In the genomic region with DNA sequence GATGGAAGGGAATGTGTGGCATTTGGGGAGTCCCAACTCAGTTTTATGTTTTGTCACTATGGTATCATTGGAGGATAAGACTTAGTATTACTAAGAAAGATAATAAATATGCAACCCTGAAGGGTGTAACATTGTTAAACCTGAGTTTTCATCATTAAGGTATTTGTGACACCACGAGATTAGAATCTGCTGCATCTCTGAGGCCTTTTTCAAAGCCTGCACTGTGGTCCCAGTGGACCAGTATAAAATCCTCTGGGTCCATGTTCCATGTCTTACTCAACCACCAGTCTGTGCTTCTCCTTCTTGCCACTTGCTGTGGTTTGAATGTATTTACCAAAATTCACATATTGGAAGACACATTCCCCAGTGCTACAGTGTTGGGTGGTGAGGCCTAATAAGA, we compare ENCODE assay signal across 13 cellular contexts.
A peak's percentile ranks its signal among the peaks of the same experiment; 100 is the strongest.
DNase-seq lines count a peak whose midpoint lies in the region; TF ChIP-seq lines count a peak whose summit lies in the region.
"Had no signal": no experiment of that assay in that cellular context is flagged by ENCODE, and none has a peak within 500 bp of the region (broad histone marks: within the 10 kb centered on the region; RNA-seq: fewer than 3 reads in every experiment).

No MANE protein-coding gene starts in this region.

- H3K9me3 ChIP-seq in GM23248 (ENCODE audit: low read depth) (no peaks in the 10 kb centered on the region), Loucy (ENCODE audit: insufficient read depth, low read depth, low read length) (no peaks in the 10 kb centered on the region), trophoblast cell (ENCODE audit: insufficient read depth, low read depth, low read length) (no peaks in the 10 kb centered on the region), tibial nerve (peaks cover 0 to 4% (median 0%) of the 10 kb centered on the region in 4 donors)
- H3K9me3 ChIP-seq: BE2C had no signal

- H3K4me2 ChIP-seq in GM23248 (ENCODE audit: unreplicated experiment) (no peak overlapping the region), Loucy (ENCODE audit: low read depth, low read length, poor library complexity, severe bottlenecking) (no peak overlapping the region), trophoblast cell (ENCODE audit: low read length) (no peak overlapping the region)

- H3K27ac ChIP-seq in GM23248, result peak overlapping the region; percentile 59
- peak overlapping the region; percentile 85 for H3K27ac ChIP-seq in brain microvascular endothelial cell
- H3K27ac ChIP-seq in trophoblast cell (ENCODE audit: low read depth, low read length), result no peak overlapping the region
- H3K27ac ChIP-seq in tibial nerve, result no peak overlapping the region
- H3K27ac ChIP-seq: C4-2B had no signal

- H3K14ac ChIP-seq in trophoblast cell (ENCODE audit: low read length), result no peak overlapping the region

- H3K27ac Mint-ChIP-seq in mesothelial cell of epicardium, result no peak overlapping the region
- H3K27ac Mint-ChIP-seq: CD4-positive, alpha-beta memory T cell had no signal

- H3K79me2 ChIP-seq in GM23248 (ENCODE audit: insufficient read depth), result no peaks in the 10 kb centered on the region
- no peaks in the 10 kb centered on the region for H3K79me2 ChIP-seq in Loucy (ENCODE audit: insufficient read depth, low read length)
- no peaks in the 10 kb centered on the region for H3K79me2 ChIP-seq in trophoblast cell (ENCODE audit: control insufficient read depth, insufficient read depth, low read length, poor library complexity)

- H2BK12ac ChIP-seq in trophoblast cell (ENCODE audit: low read length), result no peak overlapping the region

- WGBS in GM23248 (ENCODE audit: low coverage in 1 of 2, low lambda C conversion rate in 2 of 2, missing lambda C conversion rate in 2 of 2), 2 experiments, result 47 to 60% methylated on average over 1 of the region's 1 CpG
- WGBS in trophoblast cell (ENCODE audit: extremely low coverage, insufficient coverage, insufficient read length), result no CpG with 5 or more reads among the region's 1 CpG
- WGBS in tibial nerve, 2 donors, result 86 to 88% methylated on average over 1 of the region's 1 CpG

- TF ChIP-seq EP300 in tibial nerve (IDR thresholded peaks at IDR 0.05), result no peak

- no peak overlapping the region for H4K8ac ChIP-seq in trophoblast cell (ENCODE audit: low read depth, low read length)

- no peak overlapping the region for H2AFZ ChIP-seq in GM23248
- H2AFZ ChIP-seq in Loucy (ENCODE audit: low read length), result peak overlapping the region; percentile 8; the same call in 1 of the 2 replicates
- H2AFZ ChIP-seq in trophoblast cell (ENCODE audit: insufficient read depth, low read length, poor library complexity), result no peak overlapping the region

- no peaks in the 10 kb centered on the region for H3K9me2 ChIP-seq in GM23248 (ENCODE audit: insufficient read depth)
- no peaks in the 10 kb centered on the region for H3K9me2 ChIP-seq in Loucy (replicated peaks; ENCODE audit: low read depth, low read length)

- no peak overlapping the region for H4K91ac ChIP-seq in trophoblast cell (ENCODE audit: low read depth, low read length)

- no peaks in the 10 kb centered on the region for H3K79me1 ChIP-seq in trophoblast cell (ENCODE audit: low read length)

- no peak overlapping the region for H2BK5ac ChIP-seq in trophoblast cell (ENCODE audit: low read depth, low read length, poor library complexity)

- in situ Hi-C loops in GM23248 (cut with MboI), result no loop called here
- in situ Hi-C loops in brain microvascular endothelial cell (cut with HindIII; ENCODE audit: low pct_ligation_motif_present, low sequenced_read_pairs), result no loop called here

- no peaks in the 10 kb centered on the region for H3K27me3 Mint-ChIP-seq in mesothelial cell of epicardium (ENCODE audit: low read depth)
- H3K27me3 Mint-ChIP-seq: CD4-positive, alpha-beta memory T cell had no signal

- peaks cover 5% of the 10 kb centered on the region for H3K9me3 Mint-ChIP-seq in mesothelial cell of epicardium

- H3K4me3 Mint-ChIP-seq in mesothelial cell of epicardium, result no peak overlapping the region
- H3K4me3 Mint-ChIP-seq: CD4-positive, alpha-beta memory T cell had no signal

- H4K20me1 ChIP-seq in GM23248 (ENCODE audit: insufficient read depth) (no peaks in the 10 kb centered on the region), Loucy (ENCODE audit: insufficient read depth, low read length, poor library complexity, severe bottlenecking) (no peaks in the 10 kb centered on the region)

- no peak overlapping the region for H3K4me3 ChIP-seq in GM23248
- H3K4me3 ChIP-seq in Loucy (ENCODE audit: low read length, poor library complexity, severe bottlenecking), result no peak overlapping the region
- no peak overlapping the region for H3K4me3 ChIP-seq in brain microvascular endothelial cell (ENCODE audit: low read depth, low read length)
- H3K4me3 ChIP-seq in trophoblast cell (ENCODE audit: low read depth, low read length), result no peak overlapping the region
- H3K4me3 ChIP-seq in tibial nerve, result no peak overlapping the region
- H3K4me3 ChIP-seq in H7 (ENCODE audit: insufficient read depth, low read depth, low read length), result no peak overlapping the region

- H3K9ac ChIP-seq in GM23248, result no peak overlapping the region
- H3K9ac ChIP-seq in Loucy (ENCODE audit: low read depth, low read length, poor library complexity, severe bottlenecking), result no peak overlapping the region
- no peak overlapping the region for H3K9ac ChIP-seq in trophoblast cell (ENCODE audit: low read length)

- H2BK120ac ChIP-seq in trophoblast cell (ENCODE audit: insufficient read depth, low read length, poor library complexity), result no peak overlapping the region

- H4K12ac ChIP-seq in trophoblast cell (ENCODE audit: low read depth, low read length), result no peak overlapping the region

- H3K4me1 ChIP-seq in GM23248 (ENCODE audit: insufficient read depth) (peaks cover 23% of the 10 kb centered on the region), Loucy (ENCODE audit: insufficient read depth, low read length, poor library complexity, severe bottlenecking) (peaks cover 26% of the 10 kb centered on the region), trophoblast cell (ENCODE audit: control insufficient read depth in 1 of 2, insufficient read depth in 2 of 2, low read length in 2 of 2) (no peaks in the 10 kb centered on the region), tibial nerve (no peaks in the 10 kb centered on the region)
- H3K4me1 ChIP-seq: BE2C had no signal

- no peaks in the 10 kb centered on the region for H3K36me3 ChIP-seq in GM23248 (ENCODE audit: low read depth)
- H3K36me3 ChIP-seq in Loucy (ENCODE audit: insufficient read depth, low read length), result no peaks in the 10 kb centered on the region
- no peaks in the 10 kb centered on the region for H3K36me3 ChIP-seq in brain microvascular endothelial cell (replicated peaks)
- H3K36me3 ChIP-seq in trophoblast cell (ENCODE audit: control insufficient read depth in 1 of 2, insufficient read depth in 2 of 2, low read length in 2 of 2), result no peaks in the 10 kb centered on the region
- H3K36me3 ChIP-seq in tibial nerve, result no peaks in the 10 kb centered on the region
- no peaks in the 10 kb centered on the region for H3K36me3 ChIP-seq in H7 (replicated peaks; ENCODE audit: control insufficient read depth, insufficient read depth, low read length)
- H3K36me3 ChIP-seq: BE2C had no signal

- H2AK5ac ChIP-seq in trophoblast cell (ENCODE audit: low read length), result no peak overlapping the region

- TF ChIP-seq CTCF in Loucy (conservative IDR thresholded peaks at IDR 0.05; ENCODE audit: low read length), result no peak
- TF ChIP-seq CTCF in brain microvascular endothelial cell (IDR thresholded peaks at IDR 0.05; ENCODE audit: low read depth, low read length, missing control alignments), result no peak
- TF ChIP-seq CTCF in mesothelial cell of epicardium (IDR thresholded peaks at IDR 0.05; ENCODE audit: unreplicated experiment), result no peak
- no peak for TF ChIP-seq CTCF in tibial nerve (IDR thresholded peaks at IDR 0.05)

- no peak overlapping the region for H3K4ac ChIP-seq in trophoblast cell (ENCODE audit: low read depth, low read length)

- DNase-seq in GM23248 (peak; percentile 67), brain microvascular endothelial cell (peak; percentile 47), trophoblast cell (peak; percentile 48 to 85), mesothelial cell of epicardium (ENCODE audit: low spot score in 2 of 2, unreplicated experiment in 2 of 2) (no peak), tibial nerve (ENCODE audit: low spot score in 2 of 2) (no peak), H7 (no peak)
- DNase-seq: BE2C; CD4-positive, alpha-beta memory T cell; DMS79; EL; GDM1 had no signal

- H3K36me3 Mint-ChIP-seq in mesothelial cell of epicardium, result no peaks in the 10 kb centered on the region
- H3K36me3 Mint-ChIP-seq: CD4-positive, alpha-beta memory T cell had no signal

- peaks cover 8% of the 10 kb centered on the region for H3K4me1 Mint-ChIP-seq in mesothelial cell of epicardium
- H3K4me1 Mint-ChIP-seq: CD4-positive, alpha-beta memory T cell had no signal

- H3K27me3 ChIP-seq in GM23248 (replicated peaks; ENCODE audit: insufficient read depth) (no peaks in the 10 kb centered on the region), Loucy (ENCODE audit: insufficient read depth, low read length, poor library complexity, severe bottlenecking) (no peaks in the 10 kb centered on the region), brain microvascular endothelial cell (replicated peaks) (no peaks in the 10 kb centered on the region), trophoblast cell (ENCODE audit: insufficient read depth, low read length) (no peaks in the 10 kb centered on the region), tibial nerve (no peaks in the 10 kb centered on the region), H7 (ENCODE audit: control insufficient read depth, insufficient read depth, low read length) (no peaks in the 10 kb centered on the region)
- H3K27me3 ChIP-seq: BE2C had no signal

- H3F3A ChIP-seq in GM23248 (ENCODE audit: insufficient read depth), result peaks cover 14% of the 10 kb centered on the region; the same call in 1 of the 2 replicates
- no peaks in the 10 kb centered on the region for H3F3A ChIP-seq in Loucy (ENCODE audit: low read depth)

- H3K23ac ChIP-seq in trophoblast cell (ENCODE audit: low read length), result no peak overlapping the region

- TF ChIP-seq POLR2A in tibial nerve (IDR thresholded peaks at IDR 0.05), result no peak

- H3K18ac ChIP-seq in trophoblast cell (ENCODE audit: low read length), result no peak overlapping the region

Comparison
In these comparisons a context has a peak if more than half of its experiments do, and no peak if none do; other contexts are left out.
1. DNase-seq: peak in GM23248 (single experiment), brain microvascular endothelial cell (single experiment) and trophoblast cell (2 of 2); none in mesothelial cell of epicardium (0 of 2), tibial nerve (0 of 2) and H7 (single experiment).
2. H3K27ac ChIP-seq: peak in GM23248 (single experiment) and brain microvascular endothelial cell (single experiment); none in trophoblast cell (single experiment) and tibial nerve (0 of 4).